Comparison of ENCODE assay signal across 9 cellular contexts in the genomic region with DNA sequence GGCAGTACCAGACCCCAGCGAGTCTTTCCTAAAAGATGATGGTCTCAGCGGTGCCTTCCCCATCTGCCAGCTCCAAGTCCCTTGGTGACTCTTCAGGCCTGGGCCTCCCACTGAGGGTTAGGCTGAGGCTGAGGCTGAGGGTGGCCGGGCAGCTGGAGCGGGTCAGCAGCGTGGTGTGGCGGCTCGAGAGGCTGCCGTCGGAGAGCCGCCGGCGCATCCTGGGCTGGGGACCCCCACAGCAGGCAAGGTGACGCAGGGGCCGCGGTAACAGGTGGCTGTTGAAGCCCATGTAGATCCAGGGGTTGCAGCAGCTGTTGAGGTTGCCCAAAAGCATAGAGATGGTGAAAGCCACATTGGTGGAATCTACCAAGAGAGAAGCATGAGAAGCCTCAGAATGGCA. TPM values are rescaled to one million over a fixed set of nuclear protein-coding genes. Genes with fewer than 3 reads are reported as not detected.
"Had no signal": no experiment of that assay in that cellular context is flagged by ENCODE, and none has a peak within 500 bp of the region (broad histone marks: within the 10 kb centered on the region; RNA-seq: fewer than 3 reads in every experiment).

No MANE protein-coding gene starts in this region.

- H3K36me3 ChIP-seq: HAP-1 had no signal

- H3K9ac ChIP-seq: GM23248 had no signal

- H3K4me3 ChIP-seq: GM23248, HAP-1 had no signal

- H2AFZ ChIP-seq: GM23248 had no signal

- H3K27ac ChIP-seq: GM23248 had no signal

- H3K27ac Mint-ChIP-seq: HFFc6 had no signal

- DNase-seq: GM23248, GOT3, H7, HFFc6, IMR-90 had no signal

- H3K4me1 ChIP-seq: HAP-1 had no signal

- H3K9me3 ChIP-seq: HAP-1 had no signal

- ATAC-seq: HCT116 had no signal

- H3K9me3 Mint-ChIP-seq: HFFc6 had no signal

- H3K4me3 Mint-ChIP-seq: HFFc6 had no signal

RNA-seq across cellular contexts. Expression of a gene that starts 7.0 kb away (rescaled TPM):
- total RNA-seq: GM23248, H4, H7, HFFc6, HT-29, IMR-90 had no signal
- polyA plus RNA-seq: GM23248, IMR-90 had no signal

RNA-seq across cellular contexts. Expression of a gene that starts 57.2 kb away (rescaled TPM):
- total RNA-seq: GM23248, H4, H7, HFFc6, HT-29, IMR-90 had no signal
- polyA plus RNA-seq: GM23248, IMR-90 had no signal
